Comparison of ENCODE assay signal across 17 cellular contexts in the genomic region with DNA sequence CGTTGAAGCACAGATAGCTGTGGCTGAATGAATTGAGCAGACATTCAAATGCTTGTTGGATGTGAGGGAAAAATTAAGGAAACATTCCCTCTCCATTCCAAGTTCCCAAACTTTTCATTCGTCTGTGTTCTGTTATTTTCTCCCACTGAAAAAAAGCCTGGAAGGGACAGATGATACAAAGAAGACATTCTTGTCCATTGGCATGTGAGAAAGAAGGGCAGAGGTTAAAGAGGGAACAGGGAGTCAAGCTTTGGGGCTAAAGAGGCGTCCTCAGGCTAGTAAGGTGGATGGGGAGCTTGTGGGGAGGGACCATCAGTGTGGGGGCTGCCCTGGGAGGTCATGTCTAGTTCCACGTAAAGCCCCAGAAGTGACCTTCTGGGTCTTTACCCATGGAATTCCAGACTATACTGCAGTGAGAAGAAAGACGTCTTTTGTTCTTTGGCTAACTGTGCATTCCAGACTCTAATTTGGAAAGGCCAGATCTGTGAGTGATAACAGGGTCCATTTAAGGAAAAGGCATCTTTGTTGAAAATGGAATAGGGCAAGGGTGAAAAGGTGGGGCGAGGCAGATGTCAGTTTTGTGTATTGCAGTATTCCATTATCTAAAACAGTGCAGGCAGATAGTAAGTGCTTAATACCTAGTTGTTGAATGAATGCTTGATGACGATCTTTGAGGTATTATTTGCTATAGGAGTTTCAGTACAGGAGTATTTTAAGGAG.
"Had no signal": no experiment of that assay in that cellular context is flagged by ENCODE, and none has a peak within 500 bp of the region (broad histone marks: within the 10 kb centered on the region; RNA-seq: fewer than 3 reads in every experiment).

No MANE protein-coding gene starts in this region.

- H3K4me3 ChIP-seq: esophagus muscularis mucosa, sigmoid colon had no signal

- H3K27me3 Mint-ChIP-seq: activated CD4-positive, alpha-beta memory T cell treated with anti-CD3 and anti-CD28 coated beads, Interleukin-2, amount 10 ng/mL, durations not matched to agents 7 days and 5 days; activated naive CD8-positive, alpha-beta T cell treated with anti-CD3 and anti-CD28 coated beads, Interleukin-2, amount 10 ng/mL, durations not matched to agents 7 days and 5 days; stimulated activated naive B cell treated with anti-CD40 and anti-IgM and Interleukin-4, amounts not matched to agents 10 μg/mL and 1 μg/mL and 100 μg/mL, for 72 hours had no signal

- H3K9me3 ChIP-seq: esophagus muscularis mucosa, sigmoid colon had no signal

- ATAC-seq: activated CD4-positive, alpha-beta T cell treated with anti-CD3 and anti-CD28 coated beads for 36 hours; left cardiac atrium; stimulated activated naive B cell treated with anti-CD40 and anti-IgM and Interleukin-4, amounts not matched to agents 10 μg/mL and 1 μg/mL and 100 μg/mL, for 72 hours; T-cell had no signal

- H3K27me3 ChIP-seq: esophagus muscularis mucosa, sigmoid colon had no signal

- H3K36me3 Mint-ChIP-seq: activated naive CD8-positive, alpha-beta T cell treated with anti-CD3 and anti-CD28 coated beads, Interleukin-2, amount 10 ng/mL, durations not matched to agents 7 days and 5 days; immature natural killer cell; stimulated activated naive B cell treated with anti-CD40 and anti-IgM and Interleukin-4, amounts not matched to agents 10 μg/mL and 1 μg/mL and 100 μg/mL, for 72 hours; T-cell had no signal

- H3K9me3 Mint-ChIP-seq: activated CD4-positive, alpha-beta memory T cell treated with anti-CD3 and anti-CD28 coated beads, Interleukin-2, amount 10 ng/mL, durations not matched to agents 7 days and 5 days; activated naive CD8-positive, alpha-beta T cell treated with anti-CD3 and anti-CD28 coated beads, Interleukin-2, amount 10 ng/mL, durations not matched to agents 7 days and 5 days; immature natural killer cell; stimulated activated naive B cell treated with anti-CD40 and anti-IgM and Interleukin-4, amounts not matched to agents 10 μg/mL and 1 μg/mL and 100 μg/mL, for 72 hours; T-cell had no signal

- H3K36me3 ChIP-seq: esophagus muscularis mucosa, sigmoid colon had no signal

- H3K27ac ChIP-seq: VCaP had no signal

- DNase-seq: activated CD4-positive, alpha-beta memory T cell treated with anti-CD3 and anti-CD28 coated beads, Interleukin-2, amount 10 ng/mL, durations not matched to agents 7 days and 5 days; activated CD4-positive, alpha-beta T cell treated with anti-CD3 and anti-CD28 coated beads for 36 hours; activated gamma-delta T cell; activated naive CD8-positive, alpha-beta T cell treated with anti-CD3 and anti-CD28 coated beads, Interleukin-2, amount 10 ng/mL, durations not matched to agents 7 days and 5 days; activated T-cell treated with anti-CD3 and anti-CD28 coated beads, Interleukin-2, amount 50 U/mL, for 48 hours; anterior cingulate cortex; glutamatergic neuron; immature natural killer cell; left cardiac atrium; posterior cingulate gyrus; sigmoid colon; stimulated activated CD4-positive, alpha-beta T cell treated with anti-CD3 and anti-CD28 coated beads, Interleukin-2, amount 100 ng/mL, for 24 hours; stimulated activated naive B cell treated with anti-CD40 and anti-IgM and Interleukin-4, amounts not matched to agents 10 μg/mL and 1 μg/mL and 100 μg/mL, for 72 hours; T-cell; T1000 had no signal

- H3K27ac Mint-ChIP-seq: activated CD4-positive, alpha-beta memory T cell treated with anti-CD3 and anti-CD28 coated beads, Interleukin-2, amount 10 ng/mL, durations not matched to agents 7 days and 5 days; activated CD4-positive, alpha-beta T cell treated with anti-CD3 and anti-CD28 coated beads for 36 hours; activated naive CD8-positive, alpha-beta T cell treated with anti-CD3 and anti-CD28 coated beads, Interleukin-2, amount 10 ng/mL, durations not matched to agents 7 days and 5 days; immature natural killer cell; stimulated activated naive B cell treated with anti-CD40 and anti-IgM and Interleukin-4, amounts not matched to agents 10 μg/mL and 1 μg/mL and 100 μg/mL, for 72 hours; T-cell had no signal

- H3K4me3 Mint-ChIP-seq: activated CD4-positive, alpha-beta memory T cell treated with anti-CD3 and anti-CD28 coated beads, Interleukin-2, amount 10 ng/mL, durations not matched to agents 7 days and 5 days; activated CD4-positive, alpha-beta T cell treated with anti-CD3 and anti-CD28 coated beads for 36 hours; activated naive CD8-positive, alpha-beta T cell treated with anti-CD3 and anti-CD28 coated beads, Interleukin-2, amount 10 ng/mL, durations not matched to agents 7 days and 5 days; immature natural killer cell; stimulated activated naive B cell treated with anti-CD40 and anti-IgM and Interleukin-4, amounts not matched to agents 10 μg/mL and 1 μg/mL and 100 μg/mL, for 72 hours; T-cell had no signal

- H3K4me1 Mint-ChIP-seq: activated CD4-positive, alpha-beta memory T cell treated with anti-CD3 and anti-CD28 coated beads, Interleukin-2, amount 10 ng/mL, durations not matched to agents 7 days and 5 days; activated CD4-positive, alpha-beta T cell treated with anti-CD3 and anti-CD28 coated beads for 36 hours; activated naive CD8-positive, alpha-beta T cell treated with anti-CD3 and anti-CD28 coated beads, Interleukin-2, amount 10 ng/mL, durations not matched to agents 7 days and 5 days; immature natural killer cell; stimulated activated naive B cell treated with anti-CD40 and anti-IgM and Interleukin-4, amounts not matched to agents 10 μg/mL and 1 μg/mL and 100 μg/mL, for 72 hours; T-cell had no signal
